ENCODE assay signal across 29 cellular contexts in the genomic region with DNA sequence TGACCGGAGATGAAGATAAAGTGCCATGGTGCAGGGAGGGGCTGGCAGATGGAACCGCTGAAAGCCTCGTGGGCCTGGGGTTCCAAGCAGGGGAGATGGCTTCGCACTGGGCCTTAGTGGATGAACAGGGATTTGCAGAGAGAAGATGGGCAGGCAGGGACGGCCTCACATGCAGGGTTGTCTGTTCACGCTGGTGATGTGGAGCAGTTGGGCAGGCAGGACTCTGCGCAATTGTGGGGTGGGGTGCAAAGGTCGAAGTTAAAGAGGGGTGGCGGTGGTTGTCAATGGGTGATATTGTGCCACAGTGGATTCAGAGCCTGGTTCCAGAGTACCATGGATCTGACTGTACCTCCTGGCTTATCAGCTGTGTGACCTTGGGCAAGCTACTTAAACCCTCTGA. TPM values are rescaled to one million over a fixed set of nuclear protein-coding genes. Genes with fewer than 3 reads are reported as not detected.
DNase-seq lines count a peak whose midpoint lies in the region; ATAC-seq, FAIRE-seq and TF ChIP-seq lines count a peak whose summit lies in the region.
"Had no signal": no experiment of that assay in that cellular context is flagged by ENCODE, and none has a peak within 500 bp of the region (broad histone marks: within the 10 kb centered on the region; RNA-seq: fewer than 3 reads in every experiment).

No MANE protein-coding gene starts in this region.

- peaks cover 83% of the 10 kb centered on the region for H3K4me1 ChIP-seq in left ventricle myocardium inferior
- H3K4me1 ChIP-seq in neural progenitor cell = peaks cover 5% of the 10 kb centered on the region
- H3K4me1 ChIP-seq: HAP-1 had no signal

- DNase-seq in left ventricle myocardium inferior = no peak
- no peak for DNase-seq in Right ventricle myocardium inferior (ENCODE audit: missing footprints)
- no peak for DNase-seq in bronchial epithelial cell (ENCODE audit: low read depth)
- DNase-seq in neural progenitor cell (ENCODE audit: low spot score) = no peak
- no peak for DNase-seq in cortex of kidney (lab: John Stamatoyannopoulos, UW)
- no peak for DNase-seq in NOMO-1 (lab: John Stamatoyannopoulos, UW; ENCODE audit: unreplicated experiment in 2 of 2)
- no peak for DNase-seq in NCI-H524 (lab: John Stamatoyannopoulos, UW)
- DNase-seq: C1 segment of cervical spinal cord; CD4-positive, alpha-beta memory T cell; COR-L47; GF-D8; GOT3; HFFc6; Kasumi-1; NCI-H1092 treated with DMSO at 0.1 percent for 48 hours; NCI-H1436; NCI-H187 treated with DMSO at 0.1 percent for 48 hours; NCI-H446; NCI-H526; NCI-H82; SIG-M5 had no signal

- peak overlapping the region; percentile 28 for H3K27ac Mint-ChIP-seq in neural progenitor cell
- H3K27ac Mint-ChIP-seq: CD4-positive, alpha-beta memory T cell; HFFc6 had no signal

- H3K27me3 ChIP-seq in left ventricle myocardium inferior (ENCODE audit: low read depth) = no peaks in the 10 kb centered on the region
- peaks cover 3% of the 10 kb centered on the region for H3K27me3 ChIP-seq in bronchial epithelial cell (ENCODE audit: control insufficient read depth, insufficient read depth, low read length)
- no peaks in the 10 kb centered on the region for H3K27me3 ChIP-seq in neural progenitor cell

- H3K4me3 Mint-ChIP-seq in neural progenitor cell = no peak overlapping the region
- H3K4me3 Mint-ChIP-seq: CD4-positive, alpha-beta memory T cell; HFFc6 had no signal

- FAIRE-seq in bronchial epithelial cell (lab: Jason Lieb, UNC) = peak; percentile 7
- FAIRE-seq: A204.1, GM12891, HepG2, K562 had no signal

- peaks cover 9% of the 10 kb centered on the region for H3K27me3 Mint-ChIP-seq in neural progenitor cell (ENCODE audit: insufficient read depth, low read depth)

- no peaks in the 10 kb centered on the region for H3F3A ChIP-seq in neural progenitor cell (ENCODE audit: low read depth)

- H3K79me2 ChIP-seq in neural progenitor cell (ENCODE audit: low read depth) = no peaks in the 10 kb centered on the region

- intact Hi-C loops in left ventricle myocardium inferior (cut with micrococcal nuclease) = no loop called here
- intact Hi-C loops in Right ventricle myocardium inferior (cut with DNase I) = no loop called here

- H3K4me2 ChIP-seq in neural progenitor cell = no peak overlapping the region

- no peaks in the 10 kb centered on the region for H3K9me3 Mint-ChIP-seq in neural progenitor cell
- H3K9me3 Mint-ChIP-seq: CD4-positive, alpha-beta memory T cell; HFFc6 had no signal

- H4K20me1 ChIP-seq in neural progenitor cell (ENCODE audit: low read depth) = no peaks in the 10 kb centered on the region

- TF ChIP-seq CTCF in left ventricle myocardium inferior (IDR thresholded peaks at IDR 0.05; ENCODE audit: borderline replicate concordance) (no peak), bronchial epithelial cell (IDR thresholded peaks at IDR 0.05; ENCODE audit: insufficient read depth, low read length, severe bottlenecking) (no peak), neural progenitor cell (IDR thresholded peaks at IDR 0.05) (no peak)

- H3K36me3 Mint-ChIP-seq in neural progenitor cell = no peaks in the 10 kb centered on the region
- H3K36me3 Mint-ChIP-seq: CD4-positive, alpha-beta memory T cell had no signal

- H3K4me1 Mint-ChIP-seq in neural progenitor cell = peaks cover 20% of the 10 kb centered on the region

- peak overlapping the region; percentile 92 for H3K27ac ChIP-seq in left ventricle myocardium inferior (replicated peaks)
- H3K27ac ChIP-seq in neural progenitor cell = no peak overlapping the region
- H3K27ac ChIP-seq: RWPE1, SK-N-MC had no signal

- no peak overlapping the region for H3K9ac ChIP-seq in neural progenitor cell

- H3K36me3 ChIP-seq in left ventricle myocardium inferior = peaks cover 15% of the 10 kb centered on the region
- no peaks in the 10 kb centered on the region for H3K36me3 ChIP-seq in bronchial epithelial cell (ENCODE audit: control insufficient read depth, insufficient read depth, low read length)
- no peaks in the 10 kb centered on the region for H3K36me3 ChIP-seq in neural progenitor cell
- H3K36me3 ChIP-seq: HAP-1 had no signal

- H3K4me3 ChIP-seq in left ventricle myocardium inferior = peak overlapping the region; percentile 68
- H3K4me3 ChIP-seq in bronchial epithelial cell (ENCODE audit: low read depth, low read length) = no peak overlapping the region
- H3K4me3 ChIP-seq in neural progenitor cell = no peak overlapping the region
- H3K4me3 ChIP-seq: HAP-1, K562, SK-N-MC had no signal

- H3K9me3 ChIP-seq in left ventricle myocardium inferior (replicated peaks) (no peaks in the 10 kb centered on the region), neural progenitor cell (ENCODE audit: low read depth) (no peaks in the 10 kb centered on the region)
- H3K9me3 ChIP-seq: HAP-1 had no signal

- no peak overlapping the region for H2AFZ ChIP-seq in neural progenitor cell (replicated peaks)

- no peak for ATAC-seq in Right ventricle myocardium inferior
- ATAC-seq: HepG2, K562 had no signal

RNA-seq across cellular contexts. Expression of a gene that starts 7.9 kb away (rescaled TPM):
- total RNA-seq in left ventricle myocardium inferior (16,708 TPM), Right ventricle myocardium inferior (17,829 TPM), bronchial epithelial cell (0.13 TPM in 1 of 2 replicates, not detected in the other), neural progenitor cell (ENCODE audit: low replicate concordance) (0.53 TPM in 1 of 2 replicates, not detected in the other)
- total RNA-seq: CD4-positive, alpha-beta memory T cell; HepG2; HFFc6; HT1080; K562 had no signal

RNA-seq across cellular contexts. Expression of a gene that starts 39.0 kb away (rescaled TPM):
- total RNA-seq in left ventricle myocardium inferior (4.8 TPM), Right ventricle myocardium inferior (6.6 TPM), bronchial epithelial cell (6.1 and 10.6 TPM in 2 replicates), neural progenitor cell (ENCODE audit: low replicate concordance) (0.03 TPM in 1 of 2 replicates, not detected in the other)

Comparison
In these comparisons a context has a peak if more than half of its experiments do, and no peak if none do; other contexts are left out.
1. RNA of a gene that starts 7.9 kb away (total RNA-seq): 17,829 TPM in Right ventricle myocardium inferior (single experiment) and 16,708 TPM in left ventricle myocardium inferior (single experiment); 0.13 TPM in bronchial epithelial cell and 0.53 TPM in neural progenitor cell; every median in the first group is over 1,000 times any median in the second.